In the genomic region with DNA sequence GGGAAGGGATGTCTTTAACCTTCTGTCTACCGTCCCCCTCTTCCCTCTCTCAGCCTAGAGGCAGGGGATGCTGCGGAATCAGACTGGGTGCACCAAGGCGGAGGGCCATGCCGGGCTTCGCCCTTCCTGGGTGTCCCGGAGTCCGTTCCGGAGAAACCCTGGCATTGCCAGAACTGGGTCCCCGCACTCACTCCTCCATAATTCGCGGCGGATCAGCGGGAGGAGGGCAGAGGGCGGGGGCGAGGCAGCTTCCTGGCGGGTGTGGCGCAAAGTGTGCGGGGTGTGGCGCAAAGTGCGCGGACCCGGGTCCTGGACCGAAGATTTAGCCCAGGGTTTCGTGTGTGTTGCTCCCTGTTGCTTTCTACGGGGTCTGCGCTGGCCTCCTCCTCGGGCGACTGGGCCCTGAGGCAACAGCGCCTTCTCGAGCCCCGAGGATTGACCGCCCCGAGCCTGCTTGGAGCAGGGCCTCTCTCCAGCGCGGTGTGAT, we compare ENCODE assay signal across 16 cellular contexts. TPM values are rescaled to one million over a fixed set of nuclear protein-coding genes. Genes with fewer than 3 reads are reported as not detected.
DNase-seq lines count a peak whose midpoint lies in the region; ATAC-seq and TF ChIP-seq lines count a peak whose summit lies in the region.
"Had no signal": no experiment of that assay in that cellular context is flagged by ENCODE, and none has a peak within 500 bp of the region (broad histone marks: within the 10 kb centered on the region; RNA-seq: fewer than 3 reads in every experiment).

No MANE protein-coding gene starts in this region.

- ATAC-seq in psoas muscle (no peak), HG03565 (IDR thresholded peaks at IDR 0.05; ENCODE audit: unreplicated experiment) (no peak), GM18861 (IDR thresholded peaks at IDR 0.05; ENCODE audit: unreplicated experiment) (no peak)
- ATAC-seq: activated CD4-positive, CD25-positive, alpha-beta regulatory T cell treated with anti-CD3 and anti-CD28 coated beads, Interleukin-2, amount 50 U/mL, for 24 hours had no signal

- no peaks in the 10 kb centered on the region for H3K36me3 Mint-ChIP-seq in activated CD4-positive, alpha-beta memory T cell treated with anti-CD3 and anti-CD28 coated beads, Interleukin-2, amount 10 ng/mL, durations not matched to agents 7 days and 5 days (ENCODE audit: low read depth)

- POLR2A ChIA-PET in activated CD4-positive, alpha-beta memory T cell treated with anti-CD3 and anti-CD28 coated beads, Interleukin-2, amount 10 ng/mL, durations not matched to agents 7 days and 5 days (lab: Charles Lee): no interaction called here
- POLR2A ChIA-PET in PC-9 (lab: Charles Lee; ENCODE audit: unreplicated experiment): no interaction called here

- DNase-seq in ELF-1 (ENCODE audit: low read depth, low spot score) (peak; percentile 14), SJSA1 (ENCODE audit: low read depth in 1 of 2, low spot score in 2 of 2) (peak in 1 of 2 experiments; percentile 15), fibroblast of the aortic adventitia (ENCODE audit: low read depth) (no peak), psoas muscle (no peak), PC-9 (no peak)
- DNase-seq in activated CD4-positive, alpha-beta memory T cell treated with anti-CD3 and anti-CD28 coated beads, Interleukin-2, amount 10 ng/mL, durations not matched to agents 7 days and 5 days: no peak
- DNase-seq: NCI-H1105 treated with DMSO at 0.1 percent for 48 hours, NCI-H526 treated with DMSO at 0.1 percent for 48 hours, SJCRH30, substantia nigra had no signal

- peak overlapping the region; percentile 45 for H3K27ac ChIP-seq in SJSA1
- no peak overlapping the region for H3K27ac ChIP-seq in psoas muscle
- no peak overlapping the region for H3K27ac ChIP-seq in PC-9
- H3K27ac ChIP-seq: SJCRH30 had no signal

- peaks cover 19% of the 10 kb centered on the region; the same call in 1 of the 2 replicates for H3K27me3 ChIP-seq in SJSA1 (replicated peaks)
- H3K27me3 ChIP-seq in psoas muscle (ENCODE audit: insufficient read depth in 3 of 3, low read length in 2 of 3): peaks cover 3 to 74% (median 36%) of the 10 kb centered on the region in 3 donors
- peaks cover 5% of the 10 kb centered on the region; the same call in 1 of the 2 replicates for H3K27me3 ChIP-seq in PC-9 (ENCODE audit: insufficient read depth, low read depth)
- H3K27me3 ChIP-seq: SJCRH30 had no signal

- H3K9me3 ChIP-seq in SJSA1 (replicated peaks) (peaks cover 15% of the 10 kb centered on the region; the same call in 1 of the 2 replicates), psoas muscle (no peaks in the 10 kb centered on the region), PC-9 (ENCODE audit: insufficient read depth, low read depth) (no peaks in the 10 kb centered on the region)
- H3K9me3 ChIP-seq: SJCRH30 had no signal

- no peaks in the 10 kb centered on the region for H4K20me1 ChIP-seq in PC-9 (ENCODE audit: insufficient read depth)

- no peak overlapping the region for H3K27ac Mint-ChIP-seq in activated CD4-positive, alpha-beta memory T cell treated with anti-CD3 and anti-CD28 coated beads, Interleukin-2, amount 10 ng/mL, durations not matched to agents 7 days and 5 days

- no peaks in the 10 kb centered on the region for H3K4me1 Mint-ChIP-seq in activated CD4-positive, alpha-beta memory T cell treated with anti-CD3 and anti-CD28 coated beads, Interleukin-2, amount 10 ng/mL, durations not matched to agents 7 days and 5 days

- peaks cover 63% of the 10 kb centered on the region for H3K27me3 Mint-ChIP-seq in activated CD4-positive, alpha-beta memory T cell treated with anti-CD3 and anti-CD28 coated beads, Interleukin-2, amount 10 ng/mL, durations not matched to agents 7 days and 5 days

- no peak overlapping the region for H3K4me2 ChIP-seq in PC-9

- H3K4me3 ChIP-seq in SJSA1 (peak overlapping the region; percentile 44), fibroblast of the aortic adventitia (ENCODE audit: low read depth, low read length) (peak overlapping the region; percentile 42), psoas muscle (peak overlapping the region; percentile 54), PC-9 (no peak overlapping the region)
- H3K4me3 ChIP-seq: lung, SJCRH30 had no signal

- H3F3A ChIP-seq in PC-9 (ENCODE audit: insufficient read depth, low read depth): no peaks in the 10 kb centered on the region

- H3K36me3 ChIP-seq in SJSA1: peaks cover 3% of the 10 kb centered on the region; the same call in 1 of the 2 replicates
- no peaks in the 10 kb centered on the region for H3K36me3 ChIP-seq in psoas muscle (ENCODE audit: insufficient read depth in 1 of 2, low read depth in 1 of 2)
- no peaks in the 10 kb centered on the region for H3K36me3 ChIP-seq in PC-9 (ENCODE audit: low read depth)
- H3K36me3 ChIP-seq: SJCRH30 had no signal

- intact Hi-C loops in psoas muscle (cut with DNase I): no loop called here
- intact Hi-C loops in PC-9 (cut with micrococcal nuclease; ENCODE audit: unreplicated experiment): no loop called here

- CTCF ChIA-PET in activated CD4-positive, alpha-beta memory T cell treated with anti-CD3 and anti-CD28 coated beads, Interleukin-2, amount 10 ng/mL, durations not matched to agents 7 days and 5 days (lab: Charles Lee): no interaction called here
- CTCF ChIA-PET in PC-9 (lab: Charles Lee): no interaction called here

- no TSS peak for BruUV-seq in PC-9 (replicated peaks; lab: Mats Ljungman, UMichigan)

- no peak overlapping the region for H2AFZ ChIP-seq in PC-9

- no peaks in the 10 kb centered on the region for H3K9me3 Mint-ChIP-seq in activated CD4-positive, alpha-beta memory T cell treated with anti-CD3 and anti-CD28 coated beads, Interleukin-2, amount 10 ng/mL, durations not matched to agents 7 days and 5 days

- TF ChIP-seq CTCF in fibroblast of the aortic adventitia (IDR thresholded peaks at IDR 0.05; ENCODE audit: insufficient read depth, low read length) (no peak), psoas muscle (IDR thresholded peaks at IDR 0.05) (no peak), PC-9 (conservative IDR thresholded peaks at IDR 0.05) (no peak)

- no peak overlapping the region for H3K4me3 Mint-ChIP-seq in activated CD4-positive, alpha-beta memory T cell treated with anti-CD3 and anti-CD28 coated beads, Interleukin-2, amount 10 ng/mL, durations not matched to agents 7 days and 5 days

- H3K9me2 ChIP-seq in PC-9 (ENCODE audit: insufficient read depth): no peaks in the 10 kb centered on the region

- H3K4me1 ChIP-seq in SJSA1 (replicated peaks): peaks cover 20% of the 10 kb centered on the region
- H3K4me1 ChIP-seq in psoas muscle: peaks cover 8% of the 10 kb centered on the region
- no peaks in the 10 kb centered on the region for H3K4me1 ChIP-seq in PC-9 (replicated peaks; ENCODE audit: insufficient read depth)
- H3K4me1 ChIP-seq: SJCRH30 had no signal

- 0 to 2% (median 1%) methylated on average over 31 to 35 of the region's 35 CpGs for WGBS in psoas muscle, 3 donors

- H3K79me2 ChIP-seq in PC-9 (ENCODE audit: low read depth): no peaks in the 10 kb centered on the region

RNA-seq across cellular contexts. Expression of a gene that starts 12.4 kb away (rescaled TPM):
- not detected in 2 replicates for total RNA-seq in SJSA1 (2014; rRNA removed; shearing (Covaris generic))
- total RNA-seq in fibroblast of the aortic adventitia (ENCODE audit: low replicate concordance) (not detected in 2 replicates), psoas muscle (not detected), PC-9 (2021) (not detected in 2 replicates)
- polyA plus RNA-seq in psoas muscle: not detected
- not detected for total RNA-seq in activated CD4-positive, alpha-beta memory T cell treated with anti-CD3 and anti-CD28 coated beads, Interleukin-2, amount 10 ng/mL, durations not matched to agents 7 days and 5 days
- total RNA-seq: glomerular endothelial cell, lung, posterior vena cava, SJCRH30 had no signal
- polyA plus RNA-seq: lung had no signal
